Comparison of ENCODE assay signal across 12 cellular contexts in the genomic region with DNA sequence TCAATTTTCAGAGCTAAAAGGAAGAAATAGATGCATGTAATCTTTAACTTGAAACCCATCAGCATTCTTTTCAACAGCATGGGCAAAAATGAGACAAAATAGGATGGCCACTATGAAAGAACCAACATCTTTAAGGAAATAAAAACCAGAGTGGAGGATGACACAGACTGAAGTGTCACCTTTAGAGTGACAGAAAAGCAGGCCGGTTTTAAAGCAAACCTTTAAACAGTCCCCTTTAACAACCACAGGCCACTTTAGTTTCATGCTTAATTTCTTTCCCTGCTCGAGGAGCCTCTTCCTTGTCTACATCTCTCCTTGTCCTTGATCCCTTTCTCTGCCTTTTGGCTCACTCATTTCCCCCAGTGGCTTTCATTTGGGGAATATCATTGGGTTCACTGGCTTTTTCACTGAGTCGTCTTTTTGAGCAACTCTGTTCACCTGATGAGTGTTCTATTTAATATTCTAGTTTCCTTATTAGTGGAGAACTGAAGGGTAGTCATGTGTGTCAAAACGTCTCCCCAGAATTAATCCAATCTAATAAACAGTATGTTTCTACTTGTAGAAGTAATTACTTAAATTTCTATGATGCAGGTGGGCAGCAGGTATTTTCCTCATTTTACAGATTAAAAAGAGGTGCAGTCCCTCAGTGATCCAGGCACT.
DNase-seq lines count a peak whose midpoint lies in the region; ATAC-seq and TF ChIP-seq lines count a peak whose summit lies in the region.
"Had no signal": no experiment of that assay in that cellular context is flagged by ENCODE, and none has a peak within 500 bp of the region (broad histone marks: within the 10 kb centered on the region; RNA-seq: fewer than 3 reads in every experiment).

No MANE protein-coding gene starts in this region.

- no peaks in the 10 kb centered on the region for H3K9me3 ChIP-seq in sigmoid colon
- no peaks in the 10 kb centered on the region for H3K9me3 ChIP-seq in testis
- H3K9me3 ChIP-seq: MG63 had no signal

- ATAC-seq in activated CD4-positive, alpha-beta T cell treated with anti-CD3 and anti-CD28 coated beads for 36 hours, result peak; percentile 59
- ATAC-seq in T-cell (replicated peaks in 1 of 4), result no peak
- ATAC-seq: Panc1, right cardiac atrium had no signal

- CTCF ChIA-PET in activated CD4-positive, alpha-beta T cell treated with anti-CD3 and anti-CD28 coated beads for 36 hours (lab: Charles Lee), result interaction anchor here (1.1 to 1.3 kb wide), 3 partner anchors 13 to 42 kb away, joined by 3 to 6 read pairs (median 4); no protein-coding TSS in a partner anchor
- CTCF ChIA-PET in T-cell (lab: Charles Lee), result interaction anchor here in 1 of 2 donors (0.8 kb wide), 1 partner anchor 9 kb away, joined by 3 read pairs; no protein-coding TSS in a partner anchor

- no peak for DNase-seq in activated CD4-positive, alpha-beta T cell treated with anti-CD3 and anti-CD28 coated beads for 36 hours
- DNase-seq in activated CD4-positive, alpha-beta T cell treated with anti-CD3 and anti-CD28 coated beads, Interleukin-2, amount 50 U/mL, for 48 hours, result no peak
- DNase-seq in HFFc6 (no peak), T-cell (no peak), DMS114 treated with DMSO at 0.1 percent for 48 hours (lab: John Stamatoyannopoulos, UW; ENCODE audit: unreplicated experiment) (no peak), sigmoid colon (no peak), testis (no peak)
- DNase-seq: foreskin melanocyte, MG63, right cardiac atrium had no signal

- no peaks in the 10 kb centered on the region for H3K27me3 Mint-ChIP-seq in activated CD4-positive, alpha-beta T cell treated with anti-CD3 and anti-CD28 coated beads for 36 hours
- H3K27me3 Mint-ChIP-seq in HFFc6 (ENCODE audit: insufficient read depth), result no peaks in the 10 kb centered on the region
- H3K27me3 Mint-ChIP-seq in T-cell, result no peaks in the 10 kb centered on the region
- no peaks in the 10 kb centered on the region for H3K27me3 Mint-ChIP-seq in stimulated activated naive CD8-positive, alpha-beta T cell treated with anti-CD3 and anti-CD28 coated beads, Interleukin-15, Interleukin-2, amounts not matched to agents 100 ng/mL and 50 ng/mL, for 24 hours

- POLR2A ChIA-PET in activated CD4-positive, alpha-beta T cell treated with anti-CD3 and anti-CD28 coated beads for 36 hours (lab: Charles Lee), result interaction anchor here (1.0 to 1.6 kb wide), 2 partner anchors 23 to 31 kb away, joined by 4 read pairs; no protein-coding TSS in a partner anchor
- POLR2A ChIA-PET in T-cell (lab: Charles Lee), result no interaction called here

- H3K4me1 ChIP-seq in sigmoid colon (no peaks in the 10 kb centered on the region), testis (no peaks in the 10 kb centered on the region)

- no peak for TF ChIP-seq EP300 in sigmoid colon (IDR thresholded peaks at IDR 0.05)

- H3K27ac ChIP-seq in sigmoid colon (no peak overlapping the region), testis (no peak overlapping the region)

- H3K9me3 Mint-ChIP-seq in activated CD4-positive, alpha-beta T cell treated with anti-CD3 and anti-CD28 coated beads for 36 hours (ENCODE audit: low read depth), result no peaks in the 10 kb centered on the region
- H3K9me3 Mint-ChIP-seq in HFFc6, result no peaks in the 10 kb centered on the region
- H3K9me3 Mint-ChIP-seq in T-cell, result no peaks in the 10 kb centered on the region
- no peaks in the 10 kb centered on the region for H3K9me3 Mint-ChIP-seq in stimulated activated naive CD8-positive, alpha-beta T cell treated with anti-CD3 and anti-CD28 coated beads, Interleukin-15, Interleukin-2, amounts not matched to agents 100 ng/mL and 50 ng/mL, for 24 hours

- H3K4me3 ChIP-seq in sigmoid colon, result no peak overlapping the region
- H3K4me3 ChIP-seq in testis, result no peak overlapping the region
- H3K4me3 ChIP-seq: MG63 had no signal

- TF ChIP-seq CTCF in HFFc6 (IDR thresholded peaks at IDR 0.05) (no peak), sigmoid colon (IDR thresholded peaks at IDR 0.05) (no peak), testis (IDR thresholded peaks at IDR 0.05) (no peak)

- H3K4me3 Mint-ChIP-seq in activated CD4-positive, alpha-beta T cell treated with anti-CD3 and anti-CD28 coated beads for 36 hours, result no peak overlapping the region
- H3K4me3 Mint-ChIP-seq in HFFc6 (no peak overlapping the region), T-cell (peak overlapping the region in 2 of 3 donors; percentile 25 to 36)
- H3K4me3 Mint-ChIP-seq in stimulated activated naive CD8-positive, alpha-beta T cell treated with anti-CD3 and anti-CD28 coated beads, Interleukin-15, Interleukin-2, amounts not matched to agents 100 ng/mL and 50 ng/mL, for 24 hours, result peak overlapping the region; percentile 53

- H3K36me3 Mint-ChIP-seq in activated CD4-positive, alpha-beta T cell treated with anti-CD3 and anti-CD28 coated beads for 36 hours (ENCODE audit: low read depth), result peaks cover 10% of the 10 kb centered on the region
- peaks cover 7% of the 10 kb centered on the region for H3K36me3 Mint-ChIP-seq in HFFc6 (ENCODE audit: low read depth)
- H3K36me3 Mint-ChIP-seq in T-cell, result peaks cover 11% of the 10 kb centered on the region
- H3K36me3 Mint-ChIP-seq in stimulated activated naive CD8-positive, alpha-beta T cell treated with anti-CD3 and anti-CD28 coated beads, Interleukin-15, Interleukin-2, amounts not matched to agents 100 ng/mL and 50 ng/mL, for 24 hours (ENCODE audit: low read depth), result no peaks in the 10 kb centered on the region

- WGBS in sigmoid colon, 2 donors, result 62 to 69% methylated on average over 4 of the region's 4 CpGs
- 67 to 78% methylated on average over 4 of the region's 4 CpGs for WGBS in testis, 2 donors

- intact Hi-C loops in activated CD4-positive, alpha-beta T cell treated with anti-CD3 and anti-CD28 coated beads for 36 hours (cut with DNase I, micrococcal nuclease), result loop anchor here (1.0 to 2.0 kb wide), 3 partner anchors 10 to 19 kb away; no protein-coding TSS in a partner anchor
- intact Hi-C loops in sigmoid colon (cut with DNase I) (no loop called here), testis (cut with DNase I; ENCODE audit: low total_unique reads) (no loop called here)

- peaks cover 62% of the 10 kb centered on the region for H3K4me1 Mint-ChIP-seq in activated CD4-positive, alpha-beta T cell treated with anti-CD3 and anti-CD28 coated beads for 36 hours
- H3K4me1 Mint-ChIP-seq in HFFc6 (ENCODE audit: low read depth), result peaks cover 69% of the 10 kb centered on the region
- H3K4me1 Mint-ChIP-seq in T-cell, result peaks cover 70 to 81% (median 80%) of the 10 kb centered on the region in 3 donors
- H3K4me1 Mint-ChIP-seq in stimulated activated naive CD8-positive, alpha-beta T cell treated with anti-CD3 and anti-CD28 coated beads, Interleukin-15, Interleukin-2, amounts not matched to agents 100 ng/mL and 50 ng/mL, for 24 hours (ENCODE audit: low read depth), result peaks cover 77% of the 10 kb centered on the region

- TF ChIP-seq POLR2A in sigmoid colon (IDR thresholded peaks at IDR 0.05) (no peak), testis (IDR thresholded peaks at IDR 0.05) (no peak)

- peak overlapping the region; percentile 68 for H3K27ac Mint-ChIP-seq in activated CD4-positive, alpha-beta T cell treated with anti-CD3 and anti-CD28 coated beads for 36 hours
- H3K27ac Mint-ChIP-seq in HFFc6 (peak overlapping the region; percentile 57), T-cell (peak overlapping the region; percentile 80 to 88)
- peak overlapping the region; percentile 94 for H3K27ac Mint-ChIP-seq in stimulated activated naive CD8-positive, alpha-beta T cell treated with anti-CD3 and anti-CD28 coated beads, Interleukin-15, Interleukin-2, amounts not matched to agents 100 ng/mL and 50 ng/mL, for 24 hours

- H3K36me3 ChIP-seq in sigmoid colon, result no peaks in the 10 kb centered on the region
- no peaks in the 10 kb centered on the region for H3K36me3 ChIP-seq in testis (ENCODE audit: low read depth, missing control alignments)
- H3K36me3 ChIP-seq: MG63 had no signal

- no peaks in the 10 kb centered on the region for H3K27me3 ChIP-seq in sigmoid colon
- H3K27me3 ChIP-seq in testis, result no peaks in the 10 kb centered on the region
- H3K27me3 ChIP-seq: MG63 had no signal

Comparison
In these comparisons a context has a peak if more than half of its experiments do, and no peak if none do; other contexts are left out.
1. H3K4me3 Mint-ChIP-seq: peak in T-cell (2 of 3) and stimulated activated naive CD8-positive, alpha-beta T cell treated with anti-CD3 and anti-CD28 coated beads, Interleukin-15, Interleukin-2, amounts not matched to agents 100 ng/mL and 50 ng/mL, for 24 hours (single experiment); none in activated CD4-positive, alpha-beta T cell treated with anti-CD3 and anti-CD28 coated beads for 36 hours (single experiment) and HFFc6 (single experiment).
2. intact Hi-C loops: an anchor here in activated CD4-positive, alpha-beta T cell treated with anti-CD3 and anti-CD28 coated beads for 36 hours (1.0 to 2.0 kb wide); none called in sigmoid colon and testis.
3. Peak in every context shown above with its lines, with median percentiles within 50 percentile points of each other: H3K27ac Mint-ChIP-seq.